8 cellular contexts compared by ENCODE assay signal in the genomic region with DNA sequence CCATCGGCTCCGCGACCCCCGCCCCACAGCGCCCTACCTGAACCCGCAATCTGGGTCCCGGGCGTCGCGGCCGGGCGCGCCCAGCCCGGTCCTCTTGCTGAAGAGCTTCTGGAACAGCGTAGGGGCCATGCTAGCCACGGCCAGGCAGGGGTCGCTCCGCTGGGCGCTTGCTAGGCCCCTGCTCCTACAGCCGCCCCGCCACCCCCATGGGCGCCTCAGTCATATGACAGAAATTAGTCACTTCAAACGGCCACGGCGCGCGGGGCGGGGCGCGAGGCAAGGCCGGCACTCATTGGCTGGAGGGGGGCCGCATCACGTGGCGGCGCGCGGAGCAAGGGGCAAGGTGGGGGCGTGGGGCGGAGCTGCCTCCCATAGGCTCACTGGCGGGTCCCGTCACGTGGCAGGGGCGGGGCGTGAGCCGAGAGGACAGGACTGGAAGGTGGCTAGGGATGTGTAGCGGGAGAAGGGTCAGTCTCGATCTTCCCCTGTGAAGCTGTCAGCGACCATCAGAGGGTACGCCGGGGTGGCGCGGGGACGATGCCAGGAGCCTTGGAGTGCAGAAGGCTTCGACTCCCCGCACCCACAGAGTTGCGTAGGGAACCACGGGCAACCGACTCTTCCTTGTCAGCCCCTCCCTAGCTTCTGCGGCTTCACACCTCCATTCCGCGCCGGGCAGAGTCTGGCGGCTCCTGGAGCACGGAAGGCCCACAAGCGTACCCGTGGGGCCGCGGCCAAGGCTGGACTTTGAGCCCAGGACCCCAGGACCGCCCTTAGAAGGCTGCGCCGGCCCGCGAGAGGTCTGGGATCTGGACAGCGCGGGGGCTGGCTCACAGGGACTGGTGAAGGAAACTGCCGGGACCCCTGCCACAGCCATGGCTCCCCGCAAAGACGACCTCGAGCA. TPM values are rescaled to one million over a fixed set of nuclear protein-coding genes. Genes with fewer than 3 reads are reported as not detected.
A peak's percentile ranks its signal among the peaks of the same experiment; 100 is the strongest.
DNase-seq lines count a peak whose midpoint lies in the region; ATAC-seq and TF ChIP-seq lines count a peak whose summit lies in the region.

Gene FNIP1, minus strand, starts transcription at position 225 of the 901 bp plus-strand sequence. Its CDS starts 96 bp downstream, at position 129.

- DNase-seq in GM13977 (ENCODE audit: low spot score) = peak; percentile 99
- DNase-seq in NCI-H1694 (lab: John Stamatoyannopoulos, UW) = peak; percentile 81
- peak; percentile 98 for DNase-seq in amniotic stem cell (lab: John Stamatoyannopoulos, UW)
- peak; percentile 100 for DNase-seq in left ventricle myocardium inferior
- DNase-seq in prostate gland (ENCODE audit: low spot score) = peak; percentile 100

- ATAC-seq in HG02884 (IDR thresholded peaks at IDR 0.05; ENCODE audit: unreplicated experiment) = peak; percentile 86

- H3K9me3 ChIP-seq in left ventricle myocardium inferior (replicated peaks) (no peaks in the 10 kb centered on the region), prostate gland (no peaks in the 10 kb centered on the region)

- in situ Hi-C loops in GM13977 (cut with MboI; ENCODE audit: low pct_unique_long_range_greater_than_20kb, low sequenced_read_pairs, unreplicated experiment) = no loop called here

- no peaks in the 10 kb centered on the region for H3K36me3 ChIP-seq in left ventricle myocardium inferior
- no peaks in the 10 kb centered on the region for H3K36me3 ChIP-seq in prostate gland
- no peaks in the 10 kb centered on the region for H3K36me3 ChIP-seq in urinary bladder (ENCODE audit: insufficient read depth)

- intact Hi-C loops in left ventricle myocardium inferior (cut with micrococcal nuclease) = no loop called here
- intact Hi-C loops in prostate gland (cut with DNase I) = loop anchor here (1.0 to 10.0 kb wide), 2 partner anchors 162 to 632 kb away; partner anchors contain the start of genes HINT1 and RAPGEF6

- H3K4me1 ChIP-seq in left ventricle myocardium inferior (peaks cover 56% of the 10 kb centered on the region), prostate gland (replicated peaks) (no peaks in the 10 kb centered on the region), urinary bladder (ENCODE audit: insufficient read depth) (no peaks in the 10 kb centered on the region)

- TF ChIP-seq CTCF in GM13977 (IDR thresholded peaks at IDR 0.05; ENCODE audit: extremely low read depth, insufficient read depth, missing control alignments) = peak; percentile 14
- no peak for TF ChIP-seq CTCF in left ventricle myocardium inferior (IDR thresholded peaks at IDR 0.05; ENCODE audit: borderline replicate concordance)
- peak in 1 of 4 experiments; percentile 21 for TF ChIP-seq CTCF in prostate gland (IDR thresholded peaks at IDR 0.05)

- H3K27ac ChIP-seq in left ventricle myocardium inferior (replicated peaks) (peak within 1 kb of the TSS; percentile 99), prostate gland (peak within 1 kb of the TSS; percentile 100), urinary bladder (ENCODE audit: low read depth) (peak within 1 kb of the TSS; percentile 99)

- H3K27ac Mint-ChIP-seq in T-helper 1 cell treated with Interleukin-12 subunit alpha and Interleukin-12 subunit beta and Interleukin-4 antibody, amounts not matched to agents 30 μg/mL and 1 μg/mL, for 36 hours = peak within 1 kb of the TSS; percentile 90

- peaks cover 9% of the 10 kb centered on the region for H3K27me3 Mint-ChIP-seq in T-helper 1 cell treated with Interleukin-12 subunit alpha and Interleukin-12 subunit beta and Interleukin-4 antibody, amounts not matched to agents 30 μg/mL and 1 μg/mL, for 36 hours (ENCODE audit: low read depth)

- H3K9me3 Mint-ChIP-seq in T-helper 1 cell treated with Interleukin-12 subunit alpha and Interleukin-12 subunit beta and Interleukin-4 antibody, amounts not matched to agents 30 μg/mL and 1 μg/mL, for 36 hours = no peaks in the 10 kb centered on the region

- H3K4me3 ChIP-seq in left ventricle myocardium inferior (peak within 1 kb of the TSS; percentile 95), prostate gland (peak within 1 kb of the TSS; percentile 96 to 97), urinary bladder (ENCODE audit: low read depth, low read length) (peak within 1 kb of the TSS; percentile 95)

- H3K4me1 Mint-ChIP-seq in T-helper 1 cell treated with Interleukin-12 subunit alpha and Interleukin-12 subunit beta and Interleukin-4 antibody, amounts not matched to agents 30 μg/mL and 1 μg/mL, for 36 hours (ENCODE audit: low read depth) = peaks cover 25% of the 10 kb centered on the region

- H3K27me3 ChIP-seq in left ventricle myocardium inferior (ENCODE audit: low read depth) = no peaks in the 10 kb centered on the region
- H3K27me3 ChIP-seq in prostate gland (replicated peaks; ENCODE audit: insufficient read depth) = no peaks in the 10 kb centered on the region

- peak within 1 kb of the TSS; percentile 97 for H3K4me3 Mint-ChIP-seq in T-helper 1 cell treated with Interleukin-12 subunit alpha and Interleukin-12 subunit beta and Interleukin-4 antibody, amounts not matched to agents 30 μg/mL and 1 μg/mL, for 36 hours

- peak; percentile 96 for TF ChIP-seq POLR2A in prostate gland (IDR thresholded peaks at IDR 0.05)

- 1% methylated on average over 53 of the region's 79 CpGs for WGBS in prostate gland
- WGBS in urinary bladder = under 1% methylated on average over 79 of the region's 79 CpGs

- H3K36me3 Mint-ChIP-seq in T-helper 1 cell treated with Interleukin-12 subunit alpha and Interleukin-12 subunit beta and Interleukin-4 antibody, amounts not matched to agents 30 μg/mL and 1 μg/mL, for 36 hours (ENCODE audit: low read depth) = peaks cover 14% of the 10 kb centered on the region

RNA-seq across cellular contexts. Expression of gene FNIP1, which starts in this region (rescaled TPM):
- total RNA-seq in left ventricle myocardium inferior (30.6 TPM), prostate gland (10 to 100 TPM; 44.1 to 49.5 TPM), urinary bladder (71.7 TPM)
- polyA plus RNA-seq in urinary bladder = 8.3 TPM

Comparison
In these comparisons a context has a peak if more than half of its experiments do, and no peak if none do; other contexts are left out.
1. Peak in every context shown above with its lines: DNase-seq, ATAC-seq, H3K4me3 ChIP-seq and H3K27ac ChIP-seq.